1 cellular context compared by ENCODE assay signal in genomic region chr6:159753081-159753872, GRCh38.
TF ChIP-seq lines count a peak whose summit lies in the region.

No MANE protein-coding gene starts in this region.

TF ChIP-seq in WTC11, 78 proteins besides CTCF, POLR2A, EP300 and RAD21 (continued from another document):
- TF ChIP-seq ATF2 (CRISPR knock-in tag; IDR thresholded peaks at IDR 0.05; ENCODE audit: borderline replicate concordance, low read depth) (no peak), GABPB1 (CRISPR knock-in tag; IDR thresholded peaks at IDR 0.05) (no peak), ZNF263 (CRISPR knock-in tag; IDR thresholded peaks at IDR 0.05; ENCODE audit: low read depth) (no peak), NFYB (CRISPR knock-in tag; conservative IDR thresholded peaks at IDR 0.05; ENCODE audit: low read depth) (no peak), ETV6 (CRISPR knock-in tag; IDR thresholded peaks at IDR 0.05) (no peak), AR (CRISPR knock-in tag; IDR thresholded peaks at IDR 0.05) (no peak), CREB1 (CRISPR knock-in tag; IDR thresholded peaks at IDR 0.05) (no peak), OVOL2 (CRISPR knock-in tag; IDR thresholded peaks at IDR 0.05; ENCODE audit: borderline replicate concordance) (no peak), ESRRA (CRISPR knock-in tag; IDR thresholded peaks at IDR 0.05; ENCODE audit: borderline replicate concordance) (no peak), ZNF396 (CRISPR knock-in tag; IDR thresholded peaks at IDR 0.05; ENCODE audit: borderline replicate concordance) (no peak), MYBL2 (CRISPR knock-in tag; IDR thresholded peaks at IDR 0.05) (no peak), CDX4 (CRISPR knock-in tag; IDR thresholded peaks at IDR 0.05; ENCODE audit: borderline replicate concordance) (no peak), PRRX2 (CRISPR knock-in tag; IDR thresholded peaks at IDR 0.05) (no peak), FOXJ3 (CRISPR knock-in tag; IDR thresholded peaks at IDR 0.05; ENCODE audit: borderline replicate concordance) (no peak), JUN (CRISPR knock-in tag; IDR thresholded peaks at IDR 0.05) (no peak)
- TF ChIP-seq, protein P1, sequence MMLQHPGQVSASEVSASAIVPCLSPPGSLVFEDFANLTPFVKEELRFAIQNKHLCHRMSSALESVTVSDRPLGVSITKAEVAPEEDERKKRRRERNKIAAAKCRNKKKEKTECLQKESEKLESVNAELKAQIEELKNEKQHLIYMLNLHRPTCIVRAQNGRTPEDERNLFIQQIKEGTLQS (CRISPR knock-in tag; conservative IDR thresholded peaks at IDR 0.05): no peak
